In the genomic region with DNA sequence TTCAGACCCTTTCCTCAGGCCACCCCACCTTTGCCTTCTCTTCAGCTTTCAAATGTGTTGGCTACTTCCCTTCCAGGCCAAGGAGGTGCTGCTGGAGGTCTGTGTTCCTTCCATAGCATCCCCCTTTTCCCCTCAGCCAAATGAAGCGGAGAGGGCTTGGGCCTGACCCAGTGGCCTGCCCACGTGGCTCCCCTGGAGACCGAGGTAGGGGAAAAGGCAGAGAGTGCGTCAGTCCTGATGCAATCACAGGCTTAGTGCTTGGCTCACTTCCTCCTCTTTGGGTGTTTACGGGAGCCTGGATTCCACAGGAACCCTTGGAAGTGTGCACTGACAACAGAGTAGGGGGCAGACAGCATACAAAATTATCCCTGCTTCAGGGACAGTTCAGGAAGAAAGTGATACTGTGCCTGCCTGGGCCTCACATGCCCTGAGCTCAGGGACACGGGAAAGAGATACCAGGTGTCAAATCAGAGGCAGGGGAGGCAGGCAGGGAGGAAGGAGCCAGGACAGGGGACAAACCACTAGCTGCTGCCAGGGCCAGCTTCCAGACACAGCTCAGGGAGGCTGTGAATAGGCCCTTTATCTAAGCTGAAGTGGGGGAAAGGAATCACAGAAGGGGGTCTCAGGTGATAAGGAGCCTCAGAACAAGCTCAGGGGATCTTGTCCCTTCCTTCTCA, we compare ENCODE assay signal across 1 cellular context.
TF ChIP-seq lines count a peak whose summit lies in the region.

No MANE protein-coding gene starts in this region.

TF ChIP-seq in K562, 482 proteins besides CTCF, POLR2A, EP300 and RAD21 (continued from another document and continues in another):
- TF ChIP-seq MEF2D (tag; conservative IDR thresholded peaks at IDR 0.05; ENCODE audit: low read depth) (peak; percentile 82), ZNF766 (CRISPR knock-in tag; conservative IDR thresholded peaks at IDR 0.05) (peak; percentile 84), CBX5 (IDR thresholded peaks at IDR 0.05; ENCODE audit: borderline replicate concordance, low read depth) (no peak), NFRKB (IDR thresholded peaks at IDR 0.05; ENCODE audit: low read depth) (peak; percentile 91), RB1 (IDR thresholded peaks at IDR 0.05; ENCODE audit: low read depth) (no peak), CHCHD3 (CRISPR knock-in tag; IDR thresholded peaks at IDR 0.05) (no peak), CREB1 (IDR thresholded peaks at IDR 0.05) (no peak), CREB1 (CRISPR knock-in tag; IDR thresholded peaks at IDR 0.05) (peak; percentile 77), POLR2G (IDR thresholded peaks at IDR 0.05; ENCODE audit: low read depth, low read length) (peak; percentile 31; the same call in 1 of the 2 replicates), NR2C1 (IDR thresholded peaks at IDR 0.05) (0 out of 2 replicates have a peak, but pooled peaks have one; percentile 36), NR2C1 (tag; IDR thresholded peaks at IDR 0.05) (peak; percentile 86), HCFC1 (IDR thresholded peaks at IDR 0.05; ENCODE audit: low read depth, low read length) (peak; percentile 47), ZNF263 (CRISPR knock-in tag; IDR thresholded peaks at IDR 0.05; ENCODE audit: borderline replicate concordance) (no peak), NCOA2 (IDR thresholded peaks at IDR 0.05; ENCODE audit: partially characterized antibody in 2 of 2) (no peak), TBL1XR1 (IDR thresholded peaks at IDR 0.05; ENCODE audit: low read length in 2 of 2) (peak in 1 of 2 experiments; percentile 35; a peak in 1 of 4 replicates), TEAD2 (tag; IDR thresholded peaks at IDR 0.05) (peak; percentile 50), PHF20 (IDR thresholded peaks at IDR 0.05; ENCODE audit: partially characterized antibody) (no peak), DMBX1 (CRISPR knock-in tag; IDR thresholded peaks at IDR 0.05; ENCODE audit: borderline replicate concordance) (peak; percentile 97), BACH1 (tag; IDR thresholded peaks at IDR 0.05) (peak; percentile 89), SMARCA4 (IDR thresholded peaks at IDR 0.05) (peak; percentile 75), RBM25 (IDR thresholded peaks at IDR 0.05; ENCODE audit: low read depth, low read length, severe bottlenecking) (no peak)
- TF ChIP-seq, protein P1, sequence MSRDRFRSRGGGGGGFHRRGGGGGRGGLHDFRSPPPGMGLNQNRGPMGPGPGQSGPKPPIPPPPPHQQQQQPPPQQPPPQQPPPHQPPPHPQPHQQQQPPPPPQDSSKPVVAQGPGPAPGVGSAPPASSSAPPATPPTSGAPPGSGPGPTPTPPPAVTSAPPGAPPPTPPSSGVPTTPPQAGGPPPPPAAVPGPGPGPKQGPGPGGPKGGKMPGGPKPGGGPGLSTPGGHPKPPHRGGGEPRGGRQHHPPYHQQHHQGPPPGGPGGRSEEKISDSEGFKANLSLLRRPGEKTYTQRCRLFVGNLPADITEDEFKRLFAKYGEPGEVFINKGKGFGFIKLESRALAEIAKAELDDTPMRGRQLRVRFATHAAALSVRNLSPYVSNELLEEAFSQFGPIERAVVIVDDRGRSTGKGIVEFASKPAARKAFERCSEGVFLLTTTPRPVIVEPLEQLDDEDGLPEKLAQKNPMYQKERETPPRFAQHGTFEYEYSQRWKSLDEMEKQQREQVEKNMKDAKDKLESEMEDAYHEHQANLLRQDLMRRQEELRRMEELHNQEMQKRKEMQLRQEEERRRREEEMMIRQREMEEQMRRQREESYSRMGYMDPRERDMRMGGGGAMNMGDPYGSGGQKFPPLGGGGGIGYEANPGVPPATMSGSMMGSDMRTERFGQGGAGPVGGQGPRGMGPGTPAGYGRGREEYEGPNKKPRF (IDR thresholded peaks at IDR 0.05; ENCODE audit: low read depth, low read length), result no peak
- TF ChIP-seq, protein P2, sequence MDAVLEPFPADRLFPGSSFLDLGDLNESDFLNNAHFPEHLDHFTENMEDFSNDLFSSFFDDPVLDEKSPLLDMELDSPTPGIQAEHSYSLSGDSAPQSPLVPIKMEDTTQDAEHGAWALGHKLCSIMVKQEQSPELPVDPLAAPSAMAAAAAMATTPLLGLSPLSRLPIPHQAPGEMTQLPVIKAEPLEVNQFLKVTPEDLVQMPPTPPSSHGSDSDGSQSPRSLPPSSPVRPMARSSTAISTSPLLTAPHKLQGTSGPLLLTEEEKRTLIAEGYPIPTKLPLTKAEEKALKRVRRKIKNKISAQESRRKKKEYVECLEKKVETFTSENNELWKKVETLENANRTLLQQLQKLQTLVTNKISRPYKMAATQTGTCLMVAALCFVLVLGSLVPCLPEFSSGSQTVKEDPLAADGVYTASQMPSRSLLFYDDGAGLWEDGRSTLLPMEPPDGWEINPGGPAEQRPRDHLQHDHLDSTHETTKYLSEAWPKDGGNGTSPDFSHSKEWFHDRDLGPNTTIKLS (IDR thresholded peaks at IDR 0.05; ENCODE audit: borderline replicate concordance, low read depth), result peak; percentile 94
- TF ChIP-seq, protein P3, sequence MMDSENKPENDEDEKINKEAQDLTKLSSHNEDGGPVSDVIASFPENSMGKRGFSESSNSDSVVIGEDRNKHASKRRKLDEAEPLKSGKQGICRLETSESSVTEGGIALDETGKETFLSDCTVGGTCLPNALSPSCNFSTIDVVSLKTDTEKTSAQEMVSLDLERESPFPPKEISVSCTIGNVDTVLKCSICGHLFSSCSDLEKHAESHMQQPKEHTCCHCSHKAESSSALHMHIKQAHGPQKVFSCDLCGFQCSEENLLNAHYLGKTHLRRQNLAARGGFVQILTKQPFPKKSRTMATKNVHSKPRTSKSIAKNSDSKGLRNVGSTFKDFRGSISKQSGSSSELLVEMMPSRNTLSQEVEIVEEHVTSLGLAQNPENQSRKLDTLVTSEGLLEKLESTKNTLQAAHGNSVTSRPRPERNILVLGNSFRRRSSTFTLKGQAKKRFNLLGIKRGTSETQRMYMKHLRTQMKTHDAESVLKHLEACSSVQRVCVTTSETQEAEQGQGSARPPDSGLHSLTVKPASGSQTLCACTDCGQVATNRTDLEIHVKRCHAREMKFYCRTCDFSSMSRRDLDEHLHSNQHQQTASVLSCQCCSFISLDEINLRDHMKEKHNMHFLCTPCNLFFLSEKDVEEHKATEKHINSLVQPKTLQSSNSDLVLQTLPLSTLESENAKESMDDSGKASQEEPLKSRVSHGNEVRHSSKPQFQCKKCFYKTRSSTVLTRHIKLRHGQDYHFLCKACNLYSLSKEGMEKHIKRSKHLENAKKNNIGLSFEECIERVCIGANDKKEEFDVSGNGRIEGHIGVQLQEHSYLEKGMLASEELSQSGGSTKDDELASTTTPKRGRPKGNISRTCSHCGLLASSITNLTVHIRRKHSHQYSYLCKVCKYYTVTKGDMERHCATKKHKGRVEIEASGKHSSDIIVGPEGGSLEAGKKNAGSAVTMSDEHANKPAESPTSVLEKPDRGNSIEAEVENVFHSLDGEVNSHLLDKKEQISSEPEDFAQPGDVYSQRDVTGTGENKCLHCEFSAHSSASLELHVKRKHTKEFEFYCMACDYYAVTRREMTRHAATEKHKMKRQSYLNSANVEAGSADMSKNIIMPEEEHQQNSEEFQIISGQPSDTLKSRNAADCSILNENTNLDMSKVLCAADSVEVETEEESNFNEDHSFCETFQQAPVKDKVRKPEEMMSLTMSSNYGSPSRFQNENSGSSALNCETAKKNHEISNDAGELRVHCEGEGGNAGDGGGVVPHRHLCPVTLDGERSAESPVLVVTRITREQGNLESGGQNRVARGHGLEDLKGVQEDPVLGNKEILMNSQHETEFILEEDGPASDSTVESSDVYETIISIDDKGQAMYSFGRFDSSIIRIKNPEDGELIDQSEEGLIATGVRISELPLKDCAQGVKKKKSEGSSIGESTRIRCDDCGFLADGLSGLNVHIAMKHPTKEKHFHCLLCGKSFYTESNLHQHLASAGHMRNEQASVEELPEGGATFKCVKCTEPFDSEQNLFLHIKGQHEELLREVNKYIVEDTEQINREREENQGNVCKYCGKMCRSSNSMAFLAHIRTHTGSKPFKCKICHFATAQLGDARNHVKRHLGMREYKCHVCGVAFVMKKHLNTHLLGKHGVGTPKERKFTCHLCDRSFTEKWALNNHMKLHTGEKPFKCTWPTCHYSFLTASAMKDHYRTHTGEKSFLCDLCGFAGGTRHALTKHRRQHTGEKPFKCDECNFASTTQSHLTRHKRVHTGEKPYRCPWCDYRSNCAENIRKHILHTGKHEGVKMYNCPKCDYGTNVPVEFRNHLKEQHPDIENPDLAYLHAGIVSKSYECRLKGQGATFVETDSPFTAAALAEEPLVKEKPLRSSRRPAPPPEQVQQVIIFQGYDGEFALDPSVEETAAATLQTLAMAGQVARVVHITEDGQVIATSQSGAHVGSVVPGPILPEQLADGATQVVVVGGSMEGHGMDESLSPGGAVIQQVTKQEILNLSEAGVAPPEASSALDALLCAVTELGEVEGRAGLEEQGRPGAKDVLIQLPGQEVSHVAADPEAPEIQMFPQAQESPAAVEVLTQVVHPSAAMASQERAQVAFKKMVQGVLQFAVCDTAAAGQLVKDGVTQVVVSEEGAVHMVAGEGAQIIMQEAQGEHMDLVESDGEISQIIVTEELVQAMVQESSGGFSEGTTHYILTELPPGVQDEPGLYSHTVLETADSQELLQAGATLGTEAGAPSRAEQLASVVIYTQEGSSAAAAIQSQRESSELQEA (IDR thresholded peaks at IDR 0.05; ENCODE audit: low read depth), result no peak
- TF ChIP-seq, protein P4, sequence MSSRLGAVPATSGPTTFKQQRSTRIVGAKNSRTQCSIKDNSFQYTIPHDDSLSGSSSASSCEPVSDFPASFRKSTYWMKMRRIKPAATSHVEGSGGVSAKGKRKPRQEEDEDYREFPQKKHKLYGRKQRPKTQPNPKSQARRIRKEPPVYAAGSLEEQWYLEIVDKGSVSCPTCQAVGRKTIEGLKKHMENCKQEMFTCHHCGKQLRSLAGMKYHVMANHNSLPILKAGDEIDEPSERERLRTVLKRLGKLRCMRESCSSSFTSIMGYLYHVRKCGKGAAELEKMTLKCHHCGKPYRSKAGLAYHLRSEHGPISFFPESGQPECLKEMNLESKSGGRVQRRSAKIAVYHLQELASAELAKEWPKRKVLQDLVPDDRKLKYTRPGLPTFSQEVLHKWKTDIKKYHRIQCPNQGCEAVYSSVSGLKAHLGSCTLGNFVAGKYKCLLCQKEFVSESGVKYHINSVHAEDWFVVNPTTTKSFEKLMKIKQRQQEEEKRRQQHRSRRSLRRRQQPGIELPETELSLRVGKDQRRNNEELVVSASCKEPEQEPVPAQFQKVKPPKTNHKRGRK (tag; IDR thresholded peaks at IDR 0.05), result no peak
- TF ChIP-seq, protein P5, sequence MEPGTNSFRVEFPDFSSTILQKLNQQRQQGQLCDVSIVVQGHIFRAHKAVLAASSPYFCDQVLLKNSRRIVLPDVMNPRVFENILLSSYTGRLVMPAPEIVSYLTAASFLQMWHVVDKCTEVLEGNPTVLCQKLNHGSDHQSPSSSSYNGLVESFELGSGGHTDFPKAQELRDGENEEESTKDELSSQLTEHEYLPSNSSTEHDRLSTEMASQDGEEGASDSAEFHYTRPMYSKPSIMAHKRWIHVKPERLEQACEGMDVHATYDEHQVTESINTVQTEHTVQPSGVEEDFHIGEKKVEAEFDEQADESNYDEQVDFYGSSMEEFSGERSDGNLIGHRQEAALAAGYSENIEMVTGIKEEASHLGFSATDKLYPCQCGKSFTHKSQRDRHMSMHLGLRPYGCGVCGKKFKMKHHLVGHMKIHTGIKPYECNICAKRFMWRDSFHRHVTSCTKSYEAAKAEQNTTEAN (CRISPR knock-in tag; IDR thresholded peaks at IDR 0.05), result no peak
- TF ChIP-seq, protein P6, sequence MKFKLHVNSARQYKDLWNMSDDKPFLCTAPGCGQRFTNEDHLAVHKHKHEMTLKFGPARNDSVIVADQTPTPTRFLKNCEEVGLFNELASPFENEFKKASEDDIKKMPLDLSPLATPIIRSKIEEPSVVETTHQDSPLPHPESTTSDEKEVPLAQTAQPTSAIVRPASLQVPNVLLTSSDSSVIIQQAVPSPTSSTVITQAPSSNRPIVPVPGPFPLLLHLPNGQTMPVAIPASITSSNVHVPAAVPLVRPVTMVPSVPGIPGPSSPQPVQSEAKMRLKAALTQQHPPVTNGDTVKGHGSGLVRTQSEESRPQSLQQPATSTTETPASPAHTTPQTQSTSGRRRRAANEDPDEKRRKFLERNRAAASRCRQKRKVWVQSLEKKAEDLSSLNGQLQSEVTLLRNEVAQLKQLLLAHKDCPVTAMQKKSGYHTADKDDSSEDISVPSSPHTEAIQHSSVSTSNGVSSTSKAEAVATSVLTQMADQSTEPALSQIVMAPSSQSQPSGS (CRISPR knock-in tag; IDR thresholded peaks at IDR 0.05), result no peak
- TF ChIP-seq, protein P7, sequence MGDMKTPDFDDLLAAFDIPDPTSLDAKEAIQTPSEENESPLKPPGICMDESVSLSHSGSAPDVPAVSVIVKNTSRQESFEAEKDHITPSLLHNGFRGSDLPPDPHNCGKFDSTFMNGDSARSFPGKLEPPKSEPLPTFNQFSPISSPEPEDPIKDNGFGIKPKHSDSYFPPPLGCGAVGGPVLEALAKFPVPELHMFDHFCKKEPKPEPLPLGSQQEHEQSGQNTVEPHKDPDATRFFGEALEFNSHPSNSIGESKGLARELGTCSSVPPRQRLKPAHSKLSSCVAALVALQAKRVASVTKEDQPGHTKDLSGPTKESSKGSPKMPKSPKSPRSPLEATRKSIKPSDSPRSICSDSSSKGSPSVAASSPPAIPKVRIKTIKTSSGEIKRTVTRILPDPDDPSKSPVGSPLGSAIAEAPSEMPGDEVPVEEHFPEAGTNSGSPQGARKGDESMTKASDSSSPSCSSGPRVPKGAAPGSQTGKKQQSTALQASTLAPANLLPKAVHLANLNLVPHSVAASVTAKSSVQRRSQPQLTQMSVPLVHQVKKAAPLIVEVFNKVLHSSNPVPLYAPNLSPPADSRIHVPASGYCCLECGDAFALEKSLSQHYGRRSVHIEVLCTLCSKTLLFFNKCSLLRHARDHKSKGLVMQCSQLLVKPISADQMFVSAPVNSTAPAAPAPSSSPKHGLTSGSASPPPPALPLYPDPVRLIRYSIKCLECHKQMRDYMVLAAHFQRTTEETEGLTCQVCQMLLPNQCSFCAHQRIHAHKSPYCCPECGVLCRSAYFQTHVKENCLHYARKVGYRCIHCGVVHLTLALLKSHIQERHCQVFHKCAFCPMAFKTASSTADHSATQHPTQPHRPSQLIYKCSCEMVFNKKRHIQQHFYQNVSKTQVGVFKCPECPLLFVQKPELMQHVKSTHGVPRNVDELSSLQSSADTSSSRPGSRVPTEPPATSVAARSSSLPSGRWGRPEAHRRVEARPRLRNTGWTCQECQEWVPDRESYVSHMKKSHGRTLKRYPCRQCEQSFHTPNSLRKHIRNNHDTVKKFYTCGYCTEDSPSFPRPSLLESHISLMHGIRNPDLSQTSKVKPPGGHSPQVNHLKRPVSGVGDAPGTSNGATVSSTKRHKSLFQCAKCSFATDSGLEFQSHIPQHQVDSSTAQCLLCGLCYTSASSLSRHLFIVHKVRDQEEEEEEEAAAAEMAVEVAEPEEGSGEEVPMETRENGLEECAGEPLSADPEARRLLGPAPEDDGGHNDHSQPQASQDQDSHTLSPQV (IDR thresholded peaks at IDR 0.05), result peak; percentile 99
